2 cellular contexts compared by ENCODE assay signal in the genomic region with DNA sequence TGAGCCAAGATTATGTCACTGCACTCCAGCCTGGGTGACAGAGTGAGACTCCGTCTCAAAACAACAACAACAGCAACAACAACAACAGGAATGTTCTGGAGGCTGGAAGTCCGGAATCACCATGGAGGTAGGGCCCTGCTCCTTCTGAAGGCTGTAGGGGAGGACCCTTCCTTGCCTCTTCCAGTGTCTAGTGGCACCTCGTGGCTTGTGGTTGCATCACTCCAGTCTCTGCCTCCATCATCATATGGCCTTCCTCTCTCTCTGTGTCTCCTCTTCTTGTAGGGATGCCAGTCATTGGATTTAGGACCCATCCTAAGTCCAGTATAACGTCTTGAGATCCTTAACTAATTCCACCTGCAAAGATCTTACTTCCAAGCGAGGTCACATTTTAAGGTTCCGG.
TF ChIP-seq lines count a peak whose summit lies in the region.

No MANE protein-coding gene starts in this region.

TF ChIP-seq in HepG2, 621 proteins besides CTCF, POLR2A, EP300 and RAD21:
- TF ChIP-seq SRSF1 (optimal IDR thresholded peaks at IDR 0.05; ENCODE audit: low read depth, low read length), result no peak
- TF ChIP-seq CEBPB (IDR thresholded peaks at IDR 0.05; ENCODE audit: borderline replicate concordance, low read depth, low read length), result peak; percentile 44; the same call in 1 of the 2 replicates

TF ChIP-seq in K562, 482 proteins besides CTCF, POLR2A, EP300 and RAD21:
- TF ChIP-seq MECOM (CRISPR knock-in tag; IDR thresholded peaks at IDR 0.05) (no peak), NFIX (CRISPR knock-in tag; IDR thresholded peaks at IDR 0.05; ENCODE audit: low read depth) (no peak), ZFP36 (IDR thresholded peaks at IDR 0.05; ENCODE audit: low read depth, low read length, partially characterized antibody) (no peak), CEBPG (CRISPR knock-in tag; IDR thresholded peaks at IDR 0.05) (peak; percentile 76), CEBPG (tag; conservative IDR thresholded peaks at IDR 0.05 in 1 of 2, IDR thresholded peaks at IDR 0.05 in 1 of 2) (peak in 1 of 2 experiments; percentile 34; a peak in 1 of 4 replicates), TEAD4 (IDR thresholded peaks at IDR 0.05; ENCODE audit: low read length) (no peak), TEAD4 (CRISPR knock-in tag; IDR thresholded peaks at IDR 0.05; ENCODE audit: borderline replicate concordance) (no peak), TAF9B (IDR thresholded peaks at IDR 0.05; ENCODE audit: partially characterized antibody) (no peak), PCBP2 (IDR thresholded peaks at IDR 0.05; ENCODE audit: low read depth, low read length, poor library complexity, severe bottlenecking) (no peak), NELFE (IDR thresholded peaks at IDR 0.05; ENCODE audit: insufficient read depth, insufficient read length) (no peak), ZFPM2 (CRISPR knock-in tag; IDR thresholded peaks at IDR 0.05) (no peak), SAP30 (IDR thresholded peaks at IDR 0.05; ENCODE audit: borderline replicate concordance, insufficient read depth, low read depth, low read length, poor library complexity, severe bottlenecking) (no peak)
- TF ChIP-seq, protein P1, sequence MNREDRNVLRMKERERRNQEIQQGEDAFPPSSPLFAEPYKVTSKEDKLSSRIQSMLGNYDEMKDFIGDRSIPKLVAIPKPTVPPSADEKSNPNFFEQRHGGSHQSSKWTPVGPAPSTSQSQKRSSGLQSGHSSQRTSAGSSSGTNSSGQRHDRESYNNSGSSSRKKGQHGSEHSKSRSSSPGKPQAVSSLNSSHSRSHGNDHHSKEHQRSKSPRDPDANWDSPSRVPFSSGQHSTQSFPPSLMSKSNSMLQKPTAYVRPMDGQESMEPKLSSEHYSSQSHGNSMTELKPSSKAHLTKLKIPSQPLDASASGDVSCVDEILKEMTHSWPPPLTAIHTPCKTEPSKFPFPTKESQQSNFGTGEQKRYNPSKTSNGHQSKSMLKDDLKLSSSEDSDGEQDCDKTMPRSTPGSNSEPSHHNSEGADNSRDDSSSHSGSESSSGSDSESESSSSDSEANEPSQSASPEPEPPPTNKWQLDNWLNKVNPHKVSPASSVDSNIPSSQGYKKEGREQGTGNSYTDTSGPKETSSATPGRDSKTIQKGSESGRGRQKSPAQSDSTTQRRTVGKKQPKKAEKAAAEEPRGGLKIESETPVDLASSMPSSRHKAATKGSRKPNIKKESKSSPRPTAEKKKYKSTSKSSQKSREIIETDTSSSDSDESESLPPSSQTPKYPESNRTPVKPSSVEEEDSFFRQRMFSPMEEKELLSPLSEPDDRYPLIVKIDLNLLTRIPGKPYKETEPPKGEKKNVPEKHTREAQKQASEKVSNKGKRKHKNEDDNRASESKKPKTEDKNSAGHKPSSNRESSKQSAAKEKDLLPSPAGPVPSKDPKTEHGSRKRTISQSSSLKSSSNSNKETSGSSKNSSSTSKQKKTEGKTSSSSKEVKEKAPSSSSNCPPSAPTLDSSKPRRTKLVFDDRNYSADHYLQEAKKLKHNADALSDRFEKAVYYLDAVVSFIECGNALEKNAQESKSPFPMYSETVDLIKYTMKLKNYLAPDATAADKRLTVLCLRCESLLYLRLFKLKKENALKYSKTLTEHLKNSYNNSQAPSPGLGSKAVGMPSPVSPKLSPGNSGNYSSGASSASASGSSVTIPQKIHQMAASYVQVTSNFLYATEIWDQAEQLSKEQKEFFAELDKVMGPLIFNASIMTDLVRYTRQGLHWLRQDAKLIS (CRISPR knock-in tag; IDR thresholded peaks at IDR 0.05), result no peak
- TF ChIP-seq, protein P2, sequence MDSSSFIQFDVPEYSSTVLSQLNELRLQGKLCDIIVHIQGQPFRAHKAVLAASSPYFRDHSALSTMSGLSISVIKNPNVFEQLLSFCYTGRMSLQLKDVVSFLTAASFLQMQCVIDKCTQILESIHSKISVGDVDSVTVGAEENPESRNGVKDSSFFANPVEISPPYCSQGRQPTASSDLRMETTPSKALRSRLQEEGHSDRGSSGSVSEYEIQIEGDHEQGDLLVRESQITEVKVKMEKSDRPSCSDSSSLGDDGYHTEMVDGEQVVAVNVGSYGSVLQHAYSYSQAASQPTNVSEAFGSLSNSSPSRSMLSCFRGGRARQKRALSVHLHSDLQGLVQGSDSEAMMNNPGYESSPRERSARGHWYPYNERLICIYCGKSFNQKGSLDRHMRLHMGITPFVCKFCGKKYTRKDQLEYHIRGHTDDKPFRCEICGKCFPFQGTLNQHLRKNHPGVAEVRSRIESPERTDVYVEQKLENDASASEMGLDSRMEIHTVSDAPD (CRISPR knock-in tag; IDR thresholded peaks at IDR 0.05), result no peak
- TF ChIP-seq, protein P3, sequence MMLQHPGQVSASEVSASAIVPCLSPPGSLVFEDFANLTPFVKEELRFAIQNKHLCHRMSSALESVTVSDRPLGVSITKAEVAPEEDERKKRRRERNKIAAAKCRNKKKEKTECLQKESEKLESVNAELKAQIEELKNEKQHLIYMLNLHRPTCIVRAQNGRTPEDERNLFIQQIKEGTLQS (IDR thresholded peaks at IDR 0.05), result peak; percentile 62
- TF ChIP-seq, protein P3 (CRISPR knock-in tag; conservative IDR thresholded peaks at IDR 0.05), result no peak
- TF ChIP-seq, protein P4, sequence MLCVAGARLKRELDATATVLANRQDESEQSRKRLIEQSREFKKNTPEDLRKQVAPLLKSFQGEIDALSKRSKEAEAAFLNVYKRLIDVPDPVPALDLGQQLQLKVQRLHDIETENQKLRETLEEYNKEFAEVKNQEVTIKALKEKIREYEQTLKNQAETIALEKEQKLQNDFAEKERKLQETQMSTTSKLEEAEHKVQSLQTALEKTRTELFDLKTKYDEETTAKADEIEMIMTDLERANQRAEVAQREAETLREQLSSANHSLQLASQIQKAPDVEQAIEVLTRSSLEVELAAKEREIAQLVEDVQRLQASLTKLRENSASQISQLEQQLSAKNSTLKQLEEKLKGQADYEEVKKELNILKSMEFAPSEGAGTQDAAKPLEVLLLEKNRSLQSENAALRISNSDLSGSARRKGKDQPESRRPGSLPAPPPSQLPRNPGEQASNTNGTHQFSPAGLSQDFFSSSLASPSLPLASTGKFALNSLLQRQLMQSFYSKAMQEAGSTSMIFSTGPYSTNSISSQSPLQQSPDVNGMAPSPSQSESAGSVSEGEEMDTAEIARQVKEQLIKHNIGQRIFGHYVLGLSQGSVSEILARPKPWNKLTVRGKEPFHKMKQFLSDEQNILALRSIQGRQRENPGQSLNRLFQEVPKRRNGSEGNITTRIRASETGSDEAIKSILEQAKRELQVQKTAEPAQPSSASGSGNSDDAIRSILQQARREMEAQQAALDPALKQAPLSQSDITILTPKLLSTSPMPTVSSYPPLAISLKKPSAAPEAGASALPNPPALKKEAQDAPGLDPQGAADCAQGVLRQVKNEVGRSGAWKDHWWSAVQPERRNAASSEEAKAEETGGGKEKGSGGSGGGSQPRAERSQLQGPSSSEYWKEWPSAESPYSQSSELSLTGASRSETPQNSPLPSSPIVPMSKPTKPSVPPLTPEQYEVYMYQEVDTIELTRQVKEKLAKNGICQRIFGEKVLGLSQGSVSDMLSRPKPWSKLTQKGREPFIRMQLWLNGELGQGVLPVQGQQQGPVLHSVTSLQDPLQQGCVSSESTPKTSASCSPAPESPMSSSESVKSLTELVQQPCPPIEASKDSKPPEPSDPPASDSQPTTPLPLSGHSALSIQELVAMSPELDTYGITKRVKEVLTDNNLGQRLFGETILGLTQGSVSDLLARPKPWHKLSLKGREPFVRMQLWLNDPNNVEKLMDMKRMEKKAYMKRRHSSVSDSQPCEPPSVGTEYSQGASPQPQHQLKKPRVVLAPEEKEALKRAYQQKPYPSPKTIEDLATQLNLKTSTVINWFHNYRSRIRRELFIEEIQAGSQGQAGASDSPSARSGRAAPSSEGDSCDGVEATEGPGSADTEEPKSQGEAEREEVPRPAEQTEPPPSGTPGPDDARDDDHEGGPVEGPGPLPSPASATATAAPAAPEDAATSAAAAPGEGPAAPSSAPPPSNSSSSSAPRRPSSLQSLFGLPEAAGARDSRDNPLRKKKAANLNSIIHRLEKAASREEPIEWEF (CRISPR knock-in tag; IDR thresholded peaks at IDR 0.05), result no peak
